In genomic region chr1:115465802-115466363, GRCh38 we compare ENCODE assay signal across 17 cellular contexts.
A peak's percentile ranks its signal among the peaks of the same experiment; 100 is the strongest.
DNase-seq lines count a peak whose midpoint lies in the region; ATAC-seq, FAIRE-seq and TF ChIP-seq lines count a peak whose summit lies in the region.
"Had no signal": no experiment of that assay in that cellular context is flagged by ENCODE, and none has a peak within 500 bp of the region (broad histone marks: within the 10 kb centered on the region; RNA-seq: fewer than 3 reads in every experiment).

No MANE protein-coding gene starts in this region.

- no peak overlapping the region for H2BK15ac ChIP-seq in H1 (ENCODE audit: low read length)

- FAIRE-seq in H1 (lab: Jason Lieb, UNC): no peak
- FAIRE-seq: D721Med, GM12892, GM19239, H54 had no signal

- 81% methylated on average over 4 of the region's 4 CpGs for WGBS in SK-N-SH (ENCODE audit: low lambda C conversion rate)
- 90% methylated on average over 4 of the region's 4 CpGs; no CpG with 5 or more reads in 1 of the 2 experiments for WGBS in H1 (ENCODE audit: extremely low coverage in 1 of 2, insufficient coverage in 1 of 2, insufficient read length in 1 of 2, insufficient replicate concordance in 2 of 2, low coverage in 1 of 2, low lambda C conversion rate in 2 of 2, missing lambda C conversion rate in 1 of 2), 2 experiments

- TF ChIP-seq EP300 in SK-N-SH (IDR thresholded peaks at IDR 0.05; ENCODE audit: borderline replicate concordance in 1 of 2, low read depth in 1 of 2, low read length in 1 of 2): no peak
- TF ChIP-seq EP300 in H1 (IDR thresholded peaks at IDR 0.05; ENCODE audit: borderline replicate concordance in 1 of 2, low read depth in 2 of 2, low read length in 2 of 2): no peak

- H3K23ac ChIP-seq in H1 (ENCODE audit: insufficient read length): no peak overlapping the region

- H4K8ac ChIP-seq in H1 (ENCODE audit: extremely low read depth, insufficient read depth, low read length): peak overlapping the region; percentile 11; the same call in 1 of the 2 replicates

- H4K91ac ChIP-seq in H1 (replicated peaks; ENCODE audit: insufficient read length, low read length): no peak overlapping the region

- no peak overlapping the region for H2AK5ac ChIP-seq in H1 (ENCODE audit: low read depth, low read length)

- H3K56ac ChIP-seq in H1 (replicated peaks; ENCODE audit: insufficient read length, low read depth, low read length): no peak overlapping the region

- TF ChIP-seq POLR2A in H1 (IDR thresholded peaks at IDR 0.05; ENCODE audit: control extremely low read depth in 1 of 2, low read depth in 2 of 2, low read length in 2 of 2): no peak

- no peak overlapping the region for H3K14ac ChIP-seq in H1 (ENCODE audit: insufficient read length)

- no peak overlapping the region for H3K18ac ChIP-seq in H1 (ENCODE audit: extremely low read depth, low read length)

- no peaks in the 10 kb centered on the region for H3K79me1 ChIP-seq in H1 (ENCODE audit: low read depth, low read length)

- no peak for TF ChIP-seq CTCF in SK-N-SH (IDR thresholded peaks at IDR 0.05)
- TF ChIP-seq CTCF in H1 (IDR thresholded peaks at IDR 0.05; ENCODE audit: control extremely low read depth in 1 of 3, insufficient read depth in 1 of 3, low read depth in 1 of 3, low read length in 3 of 3): no peak

- H4K20me1 ChIP-seq in SK-N-SH (ENCODE audit: insufficient read depth) (no peaks in the 10 kb centered on the region), H1 (replicated peaks in 1 of 2; ENCODE audit: control insufficient read depth in 1 of 2, insufficient read depth in 2 of 2, low read length in 2 of 2) (no peaks in the 10 kb centered on the region)

- ATAC-seq in SK-N-SH treated with all-trans-retinoic acid at 6 μM for 48 hours: no peak; the same call in 2 of the 3 replicates
- ATAC-seq: CD8-positive, alpha-beta T cell had no signal

- H3K9ac ChIP-seq in SK-N-SH (no peak overlapping the region), H1 (replicated peaks in 1 of 4; ENCODE audit: extremely low read depth in 1 of 4, low read depth in 3 of 4, low read length in 3 of 4) (no peak overlapping the region)

- CTCF ChIA-PET in SK-N-SH (lab: Yijun Ruan, JAX): interaction anchor here (0.9 to 10.5 kb wide), 14 partner anchors 30 to 352 kb away, joined by 3 to 280 read pairs (median 4); no protein-coding TSS in a partner anchor
- CTCF ChIA-PET in H1 (lab: Charles Lee; ENCODE audit: partially characterized antibody): interaction anchor here (0.6 to 5.7 kb wide), 19 partner anchors 9 to 335 kb away, joined by 3 to 46 read pairs (median 5); partner anchors contain the start of gene NGF

- H3K79me2 ChIP-seq in SK-N-SH (ENCODE audit: insufficient read depth) (no peaks in the 10 kb centered on the region), H1 (ENCODE audit: control insufficient read depth in 1 of 2, insufficient read depth in 2 of 2, low read length in 2 of 2) (no peaks in the 10 kb centered on the region)

- H3K4me3 ChIP-seq in SK-N-SH (ENCODE audit: low read depth in 2 of 2, low read length in 1 of 2) (no peak overlapping the region), H1 (ENCODE audit: extremely low read depth in 1 of 4, insufficient read depth in 2 of 4, low read depth in 3 of 4, low read length in 4 of 4) (no peak overlapping the region)

- H3K4me1 ChIP-seq in SK-N-SH (ENCODE audit: control insufficient read depth in 1 of 2, insufficient read depth in 2 of 2, low read depth in 1 of 2, low read length in 1 of 2) (peaks cover 8 to 9% of the 10 kb centered on the region in 2 experiments; a peak in 1 of 4 replicates), H1 (replicated peaks in 1 of 4; ENCODE audit: control insufficient read depth in 3 of 4, insufficient read depth in 4 of 4, low read length in 3 of 4) (no peaks in the 10 kb centered on the region)

- H3K36me3 ChIP-seq in SK-N-SH (replicated peaks in 1 of 2; ENCODE audit: control insufficient read depth in 1 of 2, insufficient read depth in 2 of 2, low read length in 1 of 2) (no peaks in the 10 kb centered on the region), H1 (ENCODE audit: control insufficient read depth in 2 of 4, insufficient read depth in 4 of 4, low read length in 3 of 4) (no peaks in the 10 kb centered on the region)

- H3K4me2 ChIP-seq in SK-N-SH: no peak overlapping the region
- H3K4me2 ChIP-seq in H1 (ENCODE audit: insufficient read depth in 1 of 2, low read depth in 2 of 2, low read length in 2 of 2): no peak overlapping the region

- no peaks in the 10 kb centered on the region for H3K23me2 ChIP-seq in H1 (ENCODE audit: low read depth, low read length)

- peaks cover 14% of the 10 kb centered on the region for H3F3A ChIP-seq in SK-N-SH (replicated peaks; ENCODE audit: insufficient read depth)

- H2BK5ac ChIP-seq in H1 (ENCODE audit: low read depth, low read length): no peak overlapping the region

- H4K5ac ChIP-seq in H1 (ENCODE audit: insufficient read length, low read depth, low read length): no peak overlapping the region

- H3K9me2 ChIP-seq in SK-N-SH: no peaks in the 10 kb centered on the region

- no peak overlapping the region; the same call in 1 of the 2 replicates for H2BK12ac ChIP-seq in H1 (ENCODE audit: low read depth, low read length)

- no peak overlapping the region for H3K4ac ChIP-seq in H1 (replicated peaks; ENCODE audit: insufficient read length, low read depth, low read length)

- H3K9me3 ChIP-seq in SK-N-SH: no peaks in the 10 kb centered on the region
- no peaks in the 10 kb centered on the region for H3K9me3 ChIP-seq in H1 (ENCODE audit: insufficient read depth in 2 of 2, low read depth in 1 of 2, low read length in 1 of 2)

- no peak for TF ChIP-seq RAD21 in SK-N-SH (IDR thresholded peaks at IDR 0.05; ENCODE audit: low read length)
- TF ChIP-seq RAD21 in H1 (IDR thresholded peaks at IDR 0.05 in 1 of 2, conservative IDR thresholded peaks at IDR 0.05 in 1 of 2; ENCODE audit: low read depth in 2 of 2, low read length in 2 of 2): no peak

- H3K27me3 ChIP-seq in SK-N-SH (ENCODE audit: insufficient read depth) (no peaks in the 10 kb centered on the region), H1 (replicated peaks in 1 of 4; ENCODE audit: control insufficient read depth in 3 of 4, extremely low read depth in 1 of 4, insufficient read depth in 3 of 4, low read length in 3 of 4) (no peaks in the 10 kb centered on the region)

- H2AFZ ChIP-seq in SK-N-SH (ENCODE audit: low read depth): no peak overlapping the region
- 0 out of 2 replicates have a peak overlapping the region, but pooled peaks have one; percentile 11 for H2AFZ ChIP-seq in H1 (ENCODE audit: low read length)

- DNase-seq in SK-N-SH: peak; percentile 28
- no peak for DNase-seq in H1 (ENCODE audit: low read depth in 1 of 2, low spot score in 2 of 2)
- DNase-seq in mucosa of gallbladder (ENCODE audit: low spot score): peak; percentile 6
- no peak for DNase-seq in NCI-H510A (lab: John Stamatoyannopoulos, UW)
- no peak for DNase-seq in NCI-H2029 (lab: John Stamatoyannopoulos, UW)
- DNase-seq in NCI-H2029 treated with DMSO at 0.1 percent for 48 hours (lab: John Stamatoyannopoulos, UW): no peak
- DNase-seq: CD8-positive, alpha-beta T cell; COR-L47; DMS153; DMS79 treated with DMSO at 0.1 percent for 48 hours; GDM1 had no signal

- POLR2A ChIA-PET in SK-N-SH (lab: Yijun Ruan, JAX) (no interaction called here), H1 (lab: Charles Lee; ENCODE audit: partially characterized antibody) (no interaction called here)

- H2BK120ac ChIP-seq in H1 (replicated peaks; ENCODE audit: low read depth, low read length): no peak overlapping the region

- H3K27ac ChIP-seq in SK-N-SH (ENCODE audit: low read depth in 2 of 2, low read length in 1 of 2) (no peak overlapping the region), H1 (ENCODE audit: low read depth, low read length) (no peak overlapping the region)
- H3K27ac ChIP-seq: 22Rv1 had no signal

- no peak overlapping the region for H2BK20ac ChIP-seq in H1 (ENCODE audit: low read length)

TF ChIP-seq in SK-N-SH, 30 proteins besides CTCF, POLR2A, EP300 and RAD21 (continues in another document):
- no peak for TF ChIP-seq FOXJ3 (CRISPR knock-in tag; IDR thresholded peaks at IDR 0.05)
- no peak for TF ChIP-seq USF2 (IDR thresholded peaks at IDR 0.05; ENCODE audit: borderline replicate concordance, low read depth, low read length)

TF ChIP-seq in SK-N-SH treated with all-trans-retinoic acid at 6 μM for 48 hours, 23 proteins besides CTCF, POLR2A, EP300 and RAD21 (continues in another document):
- TF ChIP-seq ZNF70 (CRISPR knock-in tag; IDR thresholded peaks at IDR 0.05) (no peak), ESRRG (CRISPR knock-in tag; IDR thresholded peaks at IDR 0.05) (no peak), CSDC2 (CRISPR knock-in tag; IDR thresholded peaks at IDR 0.05) (no peak), ZNF565 (CRISPR knock-in tag; conservative IDR thresholded peaks at IDR 0.05; ENCODE audit: low read depth) (no peak), CSRNP3 (CRISPR knock-in tag; IDR thresholded peaks at IDR 0.05) (no peak)

TF ChIP-seq in H1, 55 proteins besides CTCF, POLR2A, EP300 and RAD21:
- no peak for TF ChIP-seq NANOG (IDR thresholded peaks at IDR 0.05; ENCODE audit: insufficient read depth, low read depth, low read length, poor library complexity, severe bottlenecking)
- no peak for TF ChIP-seq SAP30 (IDR thresholded peaks at IDR 0.05; ENCODE audit: insufficient read depth, insufficient replicate concordance, low read length)
- TF ChIP-seq JUND (IDR thresholded peaks at IDR 0.05; ENCODE audit: low read length): no peak
- no peak for TF ChIP-seq CHD2 (IDR thresholded peaks at IDR 0.05; ENCODE audit: low read length)
- no peak for TF ChIP-seq HDAC6 (IDR thresholded peaks at IDR 0.05; ENCODE audit: low read depth, low read length)
- TF ChIP-seq TAF7 (optimal IDR thresholded peaks at IDR 0.05; ENCODE audit: borderline replicate concordance, low read depth, low read length): no peak
- TF ChIP-seq CREB1 (IDR thresholded peaks at IDR 0.05): no peak
- TF ChIP-seq RNF2 (IDR thresholded peaks at IDR 0.05; ENCODE audit: borderline replicate concordance, low read depth, low read length, missing control alignments, poor library complexity, severe bottlenecking): no peak
- no peak for TF ChIP-seq MAX (IDR thresholded peaks at IDR 0.05)
- no peak for TF ChIP-seq SUZ12 (IDR thresholded peaks at IDR 0.05; ENCODE audit: low read length)
- no peak for TF ChIP-seq CBX8 (IDR thresholded peaks at IDR 0.05; ENCODE audit: borderline replicate concordance, low read depth, low read length)
- no peak for TF ChIP-seq GABPA (IDR thresholded peaks at IDR 0.05; ENCODE audit: borderline replicate concordance, insufficient read depth, low read length)

Comparison
In these comparisons a context has a peak if more than half of its experiments do, and no peak if none do; other contexts are left out.
1. DNase-seq: peak in SK-N-SH (single experiment) and mucosa of gallbladder (single experiment); none in H1 (0 of 2), NCI-H510A (single experiment), NCI-H2029 (single experiment) and NCI-H2029 treated with DMSO at 0.1 percent for 48 hours (single experiment).